ENCODE assay signal across 9 cellular contexts in the genomic region with DNA sequence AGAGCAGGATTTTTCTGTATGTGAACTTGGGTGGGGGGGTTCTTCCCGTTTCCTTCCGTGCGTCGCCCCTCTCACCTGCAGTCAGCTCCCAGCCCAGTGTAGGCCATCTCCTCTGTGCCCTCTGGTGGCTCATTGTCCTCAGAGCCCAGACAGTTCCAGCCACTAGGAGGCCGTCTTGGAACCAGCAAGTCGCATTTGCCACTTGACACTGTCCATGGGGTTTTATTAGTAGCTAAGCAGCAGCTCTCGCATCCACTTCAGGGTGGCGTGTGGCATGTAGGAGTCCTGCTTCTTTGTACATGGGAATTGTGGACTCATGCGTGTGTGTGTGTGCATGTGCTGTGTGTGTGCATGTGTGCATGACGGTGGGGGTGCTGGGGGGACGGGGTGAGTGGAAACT.
DNase-seq lines count a peak whose midpoint lies in the region; ATAC-seq and TF ChIP-seq lines count a peak whose summit lies in the region.
"Had no signal": no experiment of that assay in that cellular context is flagged by ENCODE, and none has a peak within 500 bp of the region (broad histone marks: within the 10 kb centered on the region; RNA-seq: fewer than 3 reads in every experiment).

No MANE protein-coding gene starts in this region.

- no peaks in the 10 kb centered on the region for H3K4me1 ChIP-seq in CD8-positive, alpha-beta T cell (ENCODE audit: insufficient read depth, low read length)

- no peaks in the 10 kb centered on the region for H3K27me3 ChIP-seq in CD8-positive, alpha-beta T cell (ENCODE audit: insufficient read depth, low read length)

- intact Hi-C loops in CD8-positive, alpha-beta T cell (cut with DNase I, micrococcal nuclease), result loop anchor here in 1 of 2 experiments (1.0 kb wide), 1 partner anchor 118 kb away; no protein-coding TSS in a partner anchor

- no peak overlapping the region for H3K27ac Mint-ChIP-seq in CD8-positive, alpha-beta T cell
- peak overlapping the region; percentile 59 for H3K27ac Mint-ChIP-seq in progenitor cell of endocrine pancreas

- no peak overlapping the region for H3K4me3 ChIP-seq in CD8-positive, alpha-beta T cell (ENCODE audit: low read depth, low read length)
- no peak overlapping the region for H3K4me3 ChIP-seq in foreskin fibroblast (ENCODE audit: low read depth in 1 of 2, low read length in 2 of 2)

- peak; percentile 55 for ATAC-seq in CD8-positive, alpha-beta T cell
- ATAC-seq in GM19324 (IDR thresholded peaks at IDR 0.05; ENCODE audit: low FRiP score, unreplicated experiment), result no peak
- no peak for ATAC-seq in GM21619 (IDR thresholded peaks at IDR 0.05; ENCODE audit: unreplicated experiment)

- H3K4me1 Mint-ChIP-seq in CD8-positive, alpha-beta T cell (ENCODE audit: low read depth), result no peaks in the 10 kb centered on the region
- peaks cover 2% of the 10 kb centered on the region for H3K4me1 Mint-ChIP-seq in progenitor cell of endocrine pancreas (ENCODE audit: low read depth)

- H3K36me3 Mint-ChIP-seq in CD8-positive, alpha-beta T cell, result peaks cover 79% of the 10 kb centered on the region
- H3K36me3 Mint-ChIP-seq in progenitor cell of endocrine pancreas (ENCODE audit: insufficient read depth), result peaks cover 34% of the 10 kb centered on the region

- DNase-seq in CD8-positive, alpha-beta T cell, result peak in 2 of 7 experiments; percentile 21 to 26
- DNase-seq in HEK293T (ENCODE audit: extremely low spot score) (peak; percentile 65), SW480 (ENCODE audit: low spot score) (peak; percentile 42), foreskin fibroblast (peak; percentile 27 to 54), progenitor cell of endocrine pancreas (ENCODE audit: low spot score, unreplicated experiment) (no peak), foreskin melanocyte (no peak)

- no peaks in the 10 kb centered on the region for H3K9me3 ChIP-seq in CD8-positive, alpha-beta T cell (ENCODE audit: low read length)

- peaks cover 23% of the 10 kb centered on the region for H3K36me3 ChIP-seq in CD8-positive, alpha-beta T cell (ENCODE audit: insufficient read depth, low read length)

- TF ChIP-seq CTCF in CD8-positive, alpha-beta T cell (IDR thresholded peaks at IDR 0.05), result no peak
- TF ChIP-seq CTCF in foreskin fibroblast (IDR thresholded peaks at IDR 0.05; ENCODE audit: low read depth, low read length) (peak; percentile 65), progenitor cell of endocrine pancreas (IDR thresholded peaks at IDR 0.05; ENCODE audit: unreplicated experiment) (peak; percentile 45)

- CTCF ChIA-PET in CD8-positive, alpha-beta T cell (lab: Charles Lee), result interaction anchor here (1.0 kb wide), 1 partner anchor 12 kb away, joined by 3 read pairs; no protein-coding TSS in a partner anchor
- CTCF ChIA-PET in HEK293T (lab: Yijun Ruan, JAX), result interaction anchor here (0.6 to 1.2 kb wide), 4 partner anchors 12 to 412 kb away, joined by 3 to 5 read pairs (median 4); no protein-coding TSS in a partner anchor

- POLR2A ChIA-PET in CD8-positive, alpha-beta T cell (lab: Charles Lee), result no interaction called here
- POLR2A ChIA-PET in HEK293T (lab: Yijun Ruan, JAX), result no interaction called here

- no peak overlapping the region for H3K4me3 Mint-ChIP-seq in CD8-positive, alpha-beta T cell
- no peak overlapping the region for H3K4me3 Mint-ChIP-seq in progenitor cell of endocrine pancreas (ENCODE audit: low read depth)
- H3K4me3 Mint-ChIP-seq: T-cell had no signal

- H3K27ac ChIP-seq in CD8-positive, alpha-beta T cell (ENCODE audit: low read depth, low read length), result no peak overlapping the region

- H3K27me3 Mint-ChIP-seq in CD8-positive, alpha-beta T cell (ENCODE audit: low read depth), result no peaks in the 10 kb centered on the region
- no peaks in the 10 kb centered on the region for H3K27me3 Mint-ChIP-seq in progenitor cell of endocrine pancreas
- H3K27me3 Mint-ChIP-seq: T-cell had no signal

- no peaks in the 10 kb centered on the region for H3K9me3 Mint-ChIP-seq in CD8-positive, alpha-beta T cell
- no peaks in the 10 kb centered on the region for H3K9me3 Mint-ChIP-seq in progenitor cell of endocrine pancreas (ENCODE audit: low read depth)
- H3K9me3 Mint-ChIP-seq: T-cell had no signal

TF ChIP-seq in HEK293T, 16 proteins besides CTCF, POLR2A, EP300 and RAD21:
- TF ChIP-seq, protein P1, sequence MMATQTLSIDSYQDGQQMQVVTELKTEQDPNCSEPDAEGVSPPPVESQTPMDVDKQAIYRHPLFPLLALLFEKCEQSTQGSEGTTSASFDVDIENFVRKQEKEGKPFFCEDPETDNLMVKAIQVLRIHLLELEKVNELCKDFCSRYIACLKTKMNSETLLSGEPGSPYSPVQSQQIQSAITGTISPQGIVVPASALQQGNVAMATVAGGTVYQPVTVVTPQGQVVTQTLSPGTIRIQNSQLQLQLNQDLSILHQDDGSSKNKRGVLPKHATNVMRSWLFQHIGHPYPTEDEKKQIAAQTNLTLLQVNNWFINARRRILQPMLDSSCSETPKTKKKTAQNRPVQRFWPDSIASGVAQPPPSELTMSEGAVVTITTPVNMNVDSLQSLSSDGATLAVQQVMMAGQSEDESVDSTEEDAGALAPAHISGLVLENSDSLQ (IDR thresholded peaks at IDR 0.05), result no peak
- TF ChIP-seq HDGF (IDR thresholded peaks at IDR 0.05; ENCODE audit: borderline replicate concordance) (no peak), LEF1 (IDR thresholded peaks at IDR 0.05; ENCODE audit: borderline replicate concordance) (no peak), FOXM1 (IDR thresholded peaks at IDR 0.05; ENCODE audit: borderline replicate concordance) (no peak), ZNF384 (IDR thresholded peaks at IDR 0.05) (no peak), TARDBP (IDR thresholded peaks at IDR 0.05) (no peak), CTBP1 (IDR thresholded peaks at IDR 0.05; ENCODE audit: borderline replicate concordance) (no peak), ARNT (IDR thresholded peaks at IDR 0.05) (no peak), FOXK2 (IDR thresholded peaks at IDR 0.05) (no peak), BHLHE40 (IDR thresholded peaks at IDR 0.05; ENCODE audit: borderline replicate concordance) (no peak)

Comparison
In these comparisons a context has a peak if more than half of its experiments do, and no peak if none do; other contexts are left out.
1. DNase-seq: peak in HEK293T (single experiment), SW480 (single experiment) and foreskin fibroblast (2 of 2); none in progenitor cell of endocrine pancreas (single experiment) and foreskin melanocyte (single experiment).